ENCODE assay signal across 24 cellular contexts in genomic region chr3:151147299-151147698, GRCh38. TPM values are rescaled to one million over a fixed set of nuclear protein-coding genes. Genes with fewer than 3 reads are reported as not detected.
DNase-seq lines count a peak whose midpoint lies in the region; ATAC-seq lines count a peak whose summit lies in the region.
"Had no signal": no experiment of that assay in that cellular context is flagged by ENCODE, and none has a peak within 500 bp of the region (broad histone marks: within the 10 kb centered on the region; RNA-seq: fewer than 3 reads in every experiment).

No MANE protein-coding gene starts in this region.

- no peak overlapping the region for H2AK5ac ChIP-seq in trophoblast cell (ENCODE audit: low read length)

- WGBS in trophoblast cell (ENCODE audit: extremely low coverage, insufficient coverage, insufficient read length), result no CpG with 5 or more reads among the region's 3 CpGs
- WGBS in right cardiac atrium, result 91% methylated on average over 3 of the region's 3 CpGs

- intact Hi-C loops in right cardiac atrium (cut with DNase I), result loop anchor here (5.0 to 10.0 kb wide), 4 partner anchors 360 to 425 kb away; no protein-coding TSS in a partner anchor

- H3K4me2 ChIP-seq in BLaER1 (peak overlapping the region; percentile 25), trophoblast cell (ENCODE audit: low read length) (no peak overlapping the region)
- H3K4me2 ChIP-seq: GM23338 had no signal

- no peak overlapping the region for H2BK120ac ChIP-seq in trophoblast cell (ENCODE audit: insufficient read depth, low read length, poor library complexity)

- H3K4me3 ChIP-seq in BLaER1, result no peak overlapping the region
- no peak overlapping the region for H3K4me3 ChIP-seq in trophoblast cell (ENCODE audit: low read depth, low read length)
- no peak overlapping the region for H3K4me3 ChIP-seq in right cardiac atrium (ENCODE audit: low read length)
- H3K4me3 ChIP-seq: GM23338 had no signal

- H3K27me3 Mint-ChIP-seq in effector memory CD8-positive, alpha-beta T cell, result peaks cover 18% of the 10 kb centered on the region in 2 donors

- peak overlapping the region; percentile 21 for H3K4ac ChIP-seq in trophoblast cell (ENCODE audit: low read depth, low read length)

- no peaks in the 10 kb centered on the region for H3K9me3 Mint-ChIP-seq in effector memory CD8-positive, alpha-beta T cell
- H3K9me3 Mint-ChIP-seq: CD8-positive, alpha-beta memory T cell; GM23338; IgD-negative memory B cell had no signal

- no peak overlapping the region for H2BK5ac ChIP-seq in trophoblast cell (ENCODE audit: low read depth, low read length, poor library complexity)

- no peak overlapping the region for H3K27ac Mint-ChIP-seq in effector memory CD8-positive, alpha-beta T cell
- H3K27ac Mint-ChIP-seq: GM23338, IgD-negative memory B cell had no signal

- no peak overlapping the region for H2BK12ac ChIP-seq in trophoblast cell (ENCODE audit: low read length)

- H3K18ac ChIP-seq in trophoblast cell (ENCODE audit: low read length), result no peak overlapping the region

- H3K9ac ChIP-seq in BLaER1, result no peak overlapping the region
- H3K9ac ChIP-seq in trophoblast cell (ENCODE audit: low read length), result no peak overlapping the region

- no peak overlapping the region for H4K12ac ChIP-seq in trophoblast cell (ENCODE audit: low read depth, low read length)

- H3K4me1 Mint-ChIP-seq in effector memory CD8-positive, alpha-beta T cell (ENCODE audit: low read depth in 2 of 2), result no peaks in the 10 kb centered on the region
- H3K4me1 Mint-ChIP-seq: CD8-positive, alpha-beta memory T cell had no signal

- H3K27ac ChIP-seq in BLaER1, result no peak overlapping the region
- no peak overlapping the region for H3K27ac ChIP-seq in trophoblast cell (ENCODE audit: low read depth, low read length)
- H3K27ac ChIP-seq in right cardiac atrium (ENCODE audit: low read length), result no peak overlapping the region

- H2AFZ ChIP-seq in trophoblast cell (ENCODE audit: insufficient read depth, low read length, poor library complexity), result no peak overlapping the region
- H2AFZ ChIP-seq: GM23338 had no signal

- no peaks in the 10 kb centered on the region for H3K79me2 ChIP-seq in trophoblast cell (ENCODE audit: control insufficient read depth, insufficient read depth, low read length, poor library complexity)

- no peak overlapping the region for H3K4me3 Mint-ChIP-seq in effector memory CD8-positive, alpha-beta T cell
- H3K4me3 Mint-ChIP-seq: CD4-positive, CD25-positive, alpha-beta regulatory T cell; CD8-positive, alpha-beta memory T cell; GM23338 had no signal

- no peaks in the 10 kb centered on the region for H4K20me1 ChIP-seq in BLaER1

- H3K9me3 ChIP-seq in BLaER1 (no peaks in the 10 kb centered on the region), trophoblast cell (ENCODE audit: insufficient read depth, low read depth, low read length) (no peaks in the 10 kb centered on the region), right cardiac atrium (ENCODE audit: control insufficient read depth, low read length) (no peaks in the 10 kb centered on the region)

- H3K14ac ChIP-seq in trophoblast cell (ENCODE audit: low read length), result no peak overlapping the region

- H4K8ac ChIP-seq in trophoblast cell (ENCODE audit: low read depth, low read length), result no peak overlapping the region

- peak; percentile 40 for ATAC-seq in GM21423 (IDR thresholded peaks at IDR 0.05; ENCODE audit: unreplicated experiment)
- peak; percentile 56 for ATAC-seq in effector memory CD8-positive, alpha-beta T cell (replicated peaks)
- no peak for ATAC-seq in esophagus mucosa
- no peak for ATAC-seq in right cardiac atrium
- no peak for ATAC-seq in HG03139 (IDR thresholded peaks at IDR 0.05; ENCODE audit: unreplicated experiment)
- ATAC-seq: GM23338 had no signal

- H3K4me1 ChIP-seq in BLaER1 (peaks cover 52% of the 10 kb centered on the region), trophoblast cell (ENCODE audit: control insufficient read depth in 1 of 2, insufficient read depth in 2 of 2, low read length in 2 of 2) (peaks cover 4 to 5% of the 10 kb centered on the region in 2 experiments), right cardiac atrium (ENCODE audit: control insufficient read depth, insufficient read depth, low read length) (peaks cover 2% of the 10 kb centered on the region)

- no peak overlapping the region for H4K91ac ChIP-seq in trophoblast cell (ENCODE audit: low read depth, low read length)

- no peaks in the 10 kb centered on the region for H3K79me1 ChIP-seq in trophoblast cell (ENCODE audit: low read length)

- DNase-seq in effector memory CD8-positive, alpha-beta T cell, result no peak
- DNase-seq in trophoblast cell, result no peak
- no peak for DNase-seq in stimulated activated CD4-positive, alpha-beta T cell treated with anti-CD3 and anti-CD28 coated beads, Interleukin-1b, Interleukin-23, amount 100 ng/mL, for 48 hours
- DNase-seq in right cardiac atrium, result no peak
- DNase-seq: 8988T; C1 segment of cervical spinal cord; CD4-positive, CD25-positive, alpha-beta regulatory T cell; CD8-positive, alpha-beta memory T cell; COR-L47; DMS 273 treated with DMSO at 0.1 percent for 48 hours; DMS53; DND-41; EL; HCEC 1CT had no signal

- H3K23ac ChIP-seq in trophoblast cell (ENCODE audit: low read length), result no peak overlapping the region

- H3K36me3 Mint-ChIP-seq in effector memory CD8-positive, alpha-beta T cell (ENCODE audit: insufficient read depth), result no peaks in the 10 kb centered on the region
- H3K36me3 Mint-ChIP-seq: CD4-positive, CD25-positive, alpha-beta regulatory T cell; CD8-positive, alpha-beta memory T cell had no signal

- H3K27me3 ChIP-seq in BLaER1, result no peaks in the 10 kb centered on the region
- H3K27me3 ChIP-seq in trophoblast cell (ENCODE audit: insufficient read depth, low read length), result no peaks in the 10 kb centered on the region
- H3K27me3 ChIP-seq in right cardiac atrium (ENCODE audit: control insufficient read depth, insufficient read depth), result no peaks in the 10 kb centered on the region

- H3K36me3 ChIP-seq in BLaER1, result no peaks in the 10 kb centered on the region; the same call in 1 of the 2 replicates
- peaks cover 0 to 5% of the 10 kb centered on the region in 2 experiments for H3K36me3 ChIP-seq in trophoblast cell (ENCODE audit: control insufficient read depth in 1 of 2, insufficient read depth in 2 of 2, low read length in 2 of 2)

RNA-seq across cellular contexts. Expression of gene GPR171, which starts 55.7 kb away (rescaled TPM):
- polyA plus RNA-seq in trophoblast cell (2013), result 0.04 TPM in 1 of 2 replicates, not detected in the other
- 0.32 TPM for total RNA-seq in esophagus mucosa
- total RNA-seq in right cardiac atrium, result under 1 TPM in 3 of 4 donors, not detected in 1; 0.20 to 0.50 (median 0.39) TPM
- polyA plus RNA-seq in right cardiac atrium, result 0.34 TPM
- total RNA-seq: A673, G401, GM23338, HepG2 had no signal
- polyA plus RNA-seq: AG04450, HepG2 had no signal

Comparison
In these comparisons a context has a peak if more than half of its experiments do, and no peak if none do; other contexts are left out.
1. ATAC-seq: peak in GM21423 (single experiment) and effector memory CD8-positive, alpha-beta T cell (single experiment); none in esophagus mucosa (single experiment), right cardiac atrium (0 of 2) and HG03139 (single experiment).